29 cellular contexts compared by ENCODE assay signal in genomic region chr17:80137131-80137530, GRCh38.
"Had no signal": no experiment of that assay in that cellular context is flagged by ENCODE, and none has a peak within 500 bp of the region (broad histone marks: within the 10 kb centered on the region; RNA-seq: fewer than 3 reads in every experiment).

No MANE protein-coding gene starts in this region.

- H3K4me1 ChIP-seq: gastroesophageal sphincter, heart left ventricle, left lung, psoas muscle, suprapubic skin, upper lobe of right lung, uterus had no signal

- H2AFZ ChIP-seq: hepatocyte had no signal

- H3K4me2 ChIP-seq: hepatocyte had no signal

- DNase-seq: cortex of kidney; effector CD4-positive, alpha-beta T cell; foreskin fibroblast; heart left ventricle; kidney; left lung; mesenchymal stem cell; midbrain; naive thymus-derived CD4-positive, alpha-beta T cell; occipital lobe; ovary; posterior cingulate gyrus; psoas muscle; right cardiac atrium; small intestine; stimulated activated CD4-positive, alpha-beta T cell treated with anti-CD3 and anti-CD28 coated beads, Interleukin-15, amount 100 ng/mL, for 24 hours; stimulated activated CD4-positive, alpha-beta T cell treated with anti-CD3 and anti-CD28 coated beads, Interleukin-2, amount 100 ng/mL, for 48 hours; stimulated activated CD8-positive, alpha-beta memory T cell treated with anti-CD3 and anti-CD28 coated beads, Interleukin-4, amount 100 ng/mL, for 48 hours; stimulated activated naive CD4-positive, alpha-beta T cell; stimulated activated naive CD8-positive, alpha-beta T cell treated with anti-CD3 and anti-CD28 coated beads, Interleukin-15, amount 100 ng/mL, for 72 hours; transverse colon; upper lobe of right lung; uterus had no signal

- H3K4me1 Mint-ChIP-seq: nephron had no signal

- H3K27me3 ChIP-seq: gastroesophageal sphincter, heart left ventricle, hepatocyte, left lung, ovary, suprapubic skin, transverse colon, upper lobe of right lung, uterus had no signal

- ATAC-seq: esophagus mucosa; gastroesophageal sphincter; heart left ventricle; left lung; naive thymus-derived CD4-positive, alpha-beta T cell; psoas muscle; right cardiac atrium; stimulated activated naive CD8-positive, alpha-beta T cell treated with anti-CD3 and anti-CD28 coated beads, Interleukin-15, amount 100 ng/mL, for 72 hours; upper lobe of right lung had no signal

- H3K36me3 ChIP-seq: uterus had no signal

- H3K27ac ChIP-seq: epithelial cell of prostate, gastroesophageal sphincter, heart left ventricle, hepatocyte, left lung, ovary, psoas muscle, suprapubic skin, transverse colon, upper lobe of right lung, uterus had no signal

- H3K27ac Mint-ChIP-seq: nephron; stimulated activated naive CD8-positive, alpha-beta T cell treated with anti-CD3 and anti-CD28 coated beads, Interleukin-15, amount 100 ng/mL, for 72 hours had no signal

- H3K9me3 ChIP-seq: gastroesophageal sphincter, heart left ventricle, left lung, ovary, psoas muscle, suprapubic skin, transverse colon, upper lobe of right lung, uterus had no signal

- H3K4me3 ChIP-seq: gastroesophageal sphincter, heart left ventricle, hepatocyte, left lung, ovary, psoas muscle, suprapubic skin, transverse colon, upper lobe of right lung, uterus had no signal

- H3K4me3 Mint-ChIP-seq: naive thymus-derived CD4-positive, alpha-beta T cell; nephron; stimulated activated naive CD8-positive, alpha-beta T cell treated with anti-CD3 and anti-CD28 coated beads, Interleukin-15, amount 100 ng/mL, for 72 hours had no signal

- H3K9me3 Mint-ChIP-seq: naive thymus-derived CD4-positive, alpha-beta T cell; nephron; stimulated activated naive CD8-positive, alpha-beta T cell treated with anti-CD3 and anti-CD28 coated beads, Interleukin-15, amount 100 ng/mL, for 72 hours had no signal

- H3K27me3 Mint-ChIP-seq: naive thymus-derived CD4-positive, alpha-beta T cell; stimulated activated naive CD8-positive, alpha-beta T cell treated with anti-CD3 and anti-CD28 coated beads, Interleukin-15, amount 100 ng/mL, for 72 hours had no signal
